18 cellular contexts compared by ENCODE assay signal in the genomic region with DNA sequence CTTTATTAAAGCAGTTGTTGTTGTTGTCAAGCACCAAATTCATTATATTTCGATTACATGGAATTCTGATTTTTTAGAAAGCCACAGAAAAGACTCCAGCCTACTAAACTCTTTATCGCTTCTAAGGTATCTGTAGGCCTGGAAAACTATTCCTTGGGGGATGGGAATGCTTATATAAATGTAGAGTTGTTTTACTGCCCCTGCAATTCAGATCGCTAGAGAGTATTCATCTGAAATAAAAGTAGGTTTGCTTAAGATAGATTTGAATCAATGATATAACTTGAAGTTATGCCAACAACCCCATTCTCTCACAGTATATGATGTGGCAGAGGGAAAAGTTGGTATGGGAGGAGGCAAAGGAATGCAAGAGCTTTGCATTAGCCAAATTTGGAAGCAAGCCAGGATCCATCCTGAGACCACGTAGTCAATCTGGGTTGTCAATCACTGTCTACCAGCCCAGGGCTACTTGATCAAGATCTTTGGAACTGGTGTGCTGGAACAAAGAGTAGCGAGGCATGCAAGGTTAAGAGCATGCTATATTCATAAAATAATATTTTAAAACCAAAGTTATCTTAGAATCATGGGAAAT.
"Had no signal": no experiment of that assay in that cellular context is flagged by ENCODE, and none has a peak within 500 bp of the region (broad histone marks: within the 10 kb centered on the region; RNA-seq: fewer than 3 reads in every experiment).

No MANE protein-coding gene starts in this region.

- H3K4me1 Mint-ChIP-seq: immature natural killer cell, natural killer cell, neural crest cell had no signal

- H3K4me1 ChIP-seq: gastrocnemius medialis, thyroid gland, upper lobe of left lung, uterus had no signal

- H3K27me3 ChIP-seq: gastrocnemius medialis, ovary, suprapubic skin, thyroid gland, upper lobe of left lung, uterus had no signal

- H3K27ac ChIP-seq: dorsolateral prefrontal cortex, gastrocnemius medialis, ovary, suprapubic skin, thyroid gland, upper lobe of left lung, uterus had no signal

- H3K36me3 ChIP-seq: gastrocnemius medialis, ovary, suprapubic skin, thyroid gland, upper lobe of left lung, uterus had no signal

- H3K9me3 Mint-ChIP-seq: neural crest cell had no signal

- H3K9me3 ChIP-seq: gastrocnemius medialis, ovary, suprapubic skin, thyroid gland, upper lobe of left lung, uterus had no signal

- H3K4me2 ChIP-seq: smooth muscle cell had no signal

- H3K4me3 Mint-ChIP-seq: immature natural killer cell, natural killer cell, neural crest cell had no signal

- DNase-seq: cortex of kidney; dorsolateral prefrontal cortex; effector CD8-positive, alpha-beta T cell; gastrocnemius medialis; immature natural killer cell; kidney; natural killer cell; nucleus accumbens; ovary; right cardiac atrium; stimulated activated CD4-positive, alpha-beta T cell treated with anti-CD3 and anti-CD28 coated beads, Interleukin-2, amount 100 ng/mL, for 48 hours; stimulated activated naive CD8-positive, alpha-beta T cell treated with anti-CD3 and anti-CD28 coated beads, Interleukin-15, Interleukin-2, amounts not matched to agents 100 U/mL and 50 U/mL, for 24 hours; thyroid gland; upper lobe of left lung; uterus had no signal

- H3K36me3 Mint-ChIP-seq: immature natural killer cell, natural killer cell had no signal

- H3K4me3 ChIP-seq: dorsolateral prefrontal cortex, gastrocnemius medialis, ovary, smooth muscle cell, suprapubic skin, thyroid gland, upper lobe of left lung, uterus had no signal

- H3K27ac Mint-ChIP-seq: immature natural killer cell, natural killer cell had no signal
